25 cellular contexts compared by ENCODE assay signal in genomic region chr1:201038537-201038936, GRCh38. TPM values are rescaled to one million over a fixed set of nuclear protein-coding genes. Genes with fewer than 3 reads are reported as not detected.
DNase-seq lines count a peak whose midpoint lies in the region; ATAC-seq and TF ChIP-seq lines count a peak whose summit lies in the region.
"Had no signal": no experiment of that assay in that cellular context is flagged by ENCODE, and none has a peak within 500 bp of the region (broad histone marks: within the 10 kb centered on the region; RNA-seq: fewer than 3 reads in every experiment).

No MANE protein-coding gene starts in this region.

- peak overlapping the region; percentile 12 for H3K27ac Mint-ChIP-seq in activated naive CD8-positive, alpha-beta T cell treated with anti-CD3 and anti-CD28 coated beads, Interleukin-2, amount 50 U/mL, for 24 hours
- no peak overlapping the region for H3K27ac Mint-ChIP-seq in activated naive CD8-positive, alpha-beta T cell treated with anti-CD3 and anti-CD28 coated beads for 36 hours
- H3K27ac Mint-ChIP-seq in CD8-positive, alpha-beta T cell = no peak overlapping the region
- H3K27ac Mint-ChIP-seq: B cell, HFFc6, IgD-negative memory B cell, T-cell had no signal

- H3K4me3 Mint-ChIP-seq in activated naive CD8-positive, alpha-beta T cell treated with anti-CD3 and anti-CD28 coated beads, Interleukin-2, amount 50 U/mL, for 24 hours = no peak overlapping the region
- no peak overlapping the region for H3K4me3 Mint-ChIP-seq in activated naive CD8-positive, alpha-beta T cell treated with anti-CD3 and anti-CD28 coated beads for 36 hours
- no peak overlapping the region for H3K4me3 Mint-ChIP-seq in CD8-positive, alpha-beta T cell
- H3K4me3 Mint-ChIP-seq: B cell, HFFc6, IgD-negative memory B cell, T-cell had no signal

- no peaks in the 10 kb centered on the region for H3K27me3 ChIP-seq in CD8-positive, alpha-beta T cell (ENCODE audit: insufficient read depth, low read length)
- H3K27me3 ChIP-seq: MG63 had no signal

- CTCF ChIA-PET in CD8-positive, alpha-beta T cell (lab: Charles Lee) = interaction anchor here (1.3 to 19.0 kb wide), 6 partner anchors 9 to 200 kb away, joined by 5 to 275 read pairs (median 52); partner anchors contain the start of gene KIF21B

- no peaks in the 10 kb centered on the region for H3K36me3 ChIP-seq in CD8-positive, alpha-beta T cell (ENCODE audit: insufficient read depth, low read length)
- H3K36me3 ChIP-seq: MG63 had no signal

- H3K9me3 Mint-ChIP-seq in activated naive CD8-positive, alpha-beta T cell treated with anti-CD3 and anti-CD28 coated beads, Interleukin-2, amount 50 U/mL, for 24 hours = no peaks in the 10 kb centered on the region
- H3K9me3 Mint-ChIP-seq in activated naive CD8-positive, alpha-beta T cell treated with anti-CD3 and anti-CD28 coated beads for 36 hours = no peaks in the 10 kb centered on the region
- no peaks in the 10 kb centered on the region for H3K9me3 Mint-ChIP-seq in CD8-positive, alpha-beta T cell
- H3K9me3 Mint-ChIP-seq: HFFc6, IgD-negative memory B cell, T-cell had no signal

- POLR2A ChIA-PET in CD8-positive, alpha-beta T cell (lab: Charles Lee) = no interaction called here

- no peak overlapping the region for H3K4me3 ChIP-seq in CD8-positive, alpha-beta T cell (ENCODE audit: low read depth, low read length)
- H3K4me3 ChIP-seq: MG63 had no signal

- no peak for TF ChIP-seq CTCF in CD8-positive, alpha-beta T cell (IDR thresholded peaks at IDR 0.05)

- DNase-seq in DMS 273 (lab: John Stamatoyannopoulos, UW; ENCODE audit: unreplicated experiment) = peak; percentile 30
- DNase-seq in DMS 273 treated with DMSO at 0.1 percent for 48 hours (lab: John Stamatoyannopoulos, UW) = no peak
- DNase-seq in activated naive CD8-positive, alpha-beta T cell treated with anti-CD3 and anti-CD28 coated beads, Interleukin-2, amount 50 U/mL, for 24 hours = no peak
- no peak for DNase-seq in activated naive CD8-positive, alpha-beta T cell treated with anti-CD3 and anti-CD28 coated beads for 36 hours
- DNase-seq in retina = peak; percentile 25
- no peak for DNase-seq in CD8-positive, alpha-beta T cell
- DNase-seq: Caco-2, DMS79, GOT3, HFFc6, Kasumi-1, MG63, NCI-H1048, NCI-H146, NCI-H2029 treated with DMSO at 0.1 percent for 48 hours, OCI-M1, SIG-M5, T-cell had no signal

- no peaks in the 10 kb centered on the region for H3K9me3 ChIP-seq in CD8-positive, alpha-beta T cell (ENCODE audit: low read length)
- H3K9me3 ChIP-seq: Caco-2, MG63 had no signal

- no peaks in the 10 kb centered on the region for H3K4me1 Mint-ChIP-seq in activated naive CD8-positive, alpha-beta T cell treated with anti-CD3 and anti-CD28 coated beads, Interleukin-2, amount 50 U/mL, for 24 hours
- H3K4me1 Mint-ChIP-seq in activated naive CD8-positive, alpha-beta T cell treated with anti-CD3 and anti-CD28 coated beads for 36 hours = peaks cover 3% of the 10 kb centered on the region
- H3K4me1 Mint-ChIP-seq in CD8-positive, alpha-beta T cell (ENCODE audit: low read depth) = peaks cover 3% of the 10 kb centered on the region

- intact Hi-C loops in CD8-positive, alpha-beta T cell (cut with DNase I, micrococcal nuclease) = no loop called here

- H3K36me3 Mint-ChIP-seq in activated naive CD8-positive, alpha-beta T cell treated with anti-CD3 and anti-CD28 coated beads, Interleukin-2, amount 50 U/mL, for 24 hours (ENCODE audit: low read depth) = no peaks in the 10 kb centered on the region
- H3K36me3 Mint-ChIP-seq in activated naive CD8-positive, alpha-beta T cell treated with anti-CD3 and anti-CD28 coated beads for 36 hours = no peaks in the 10 kb centered on the region
- H3K36me3 Mint-ChIP-seq in CD8-positive, alpha-beta T cell = no peaks in the 10 kb centered on the region
- H3K36me3 Mint-ChIP-seq: IgD-negative memory B cell, T-cell had no signal

- no peaks in the 10 kb centered on the region for H3K4me1 ChIP-seq in CD8-positive, alpha-beta T cell (ENCODE audit: insufficient read depth, low read length)
- H3K4me1 ChIP-seq: Caco-2 had no signal

- ATAC-seq in activated naive CD8-positive, alpha-beta T cell treated with anti-CD3 and anti-CD28 coated beads, Interleukin-2, amount 50 U/mL, for 24 hours = no peak
- ATAC-seq in HG02852 (IDR thresholded peaks at IDR 0.05; ENCODE audit: unreplicated experiment) = no peak
- ATAC-seq in CD8-positive, alpha-beta T cell = no peak
- ATAC-seq: SK-N-SH treated with all-trans-retinoic acid at 6 μM for 48 hours, T-cell had no signal

- no peaks in the 10 kb centered on the region for H3K27me3 Mint-ChIP-seq in activated naive CD8-positive, alpha-beta T cell treated with anti-CD3 and anti-CD28 coated beads, Interleukin-2, amount 50 U/mL, for 24 hours
- no peaks in the 10 kb centered on the region for H3K27me3 Mint-ChIP-seq in activated naive CD8-positive, alpha-beta T cell treated with anti-CD3 and anti-CD28 coated beads for 36 hours
- no peaks in the 10 kb centered on the region for H3K27me3 Mint-ChIP-seq in CD8-positive, alpha-beta T cell (ENCODE audit: low read depth)
- H3K27me3 Mint-ChIP-seq: B cell, T-cell had no signal

- H3K27ac ChIP-seq in cingulate gyrus (ENCODE audit: low read depth, low read length) = peak overlapping the region; percentile 79
- H3K27ac ChIP-seq in CD8-positive, alpha-beta T cell (ENCODE audit: low read depth, low read length) = no peak overlapping the region
- H3K27ac ChIP-seq: 22Rv1, HL-60 had no signal

RNA-seq across cellular contexts. Expression of gene KIF21B, which starts 15.0 kb away (rescaled TPM):
- 10 to 100 TPM; 55.7 to 56.2 TPM for total RNA-seq in activated naive CD8-positive, alpha-beta T cell treated with anti-CD3 and anti-CD28 coated beads for 36 hours
- 10 to 100 TPM; 62.2 to 63.5 TPM for total RNA-seq in CD8-positive, alpha-beta T cell
- total RNA-seq: HFFc6 had no signal

Comparison
In these comparisons a context has a peak if more than half of its experiments do, and no peak if none do; other contexts are left out.
1. DNase-seq: peak in DMS 273 (single experiment) and retina (single experiment); none in DMS 273 treated with DMSO at 0.1 percent for 48 hours (single experiment), activated naive CD8-positive, alpha-beta T cell treated with anti-CD3 and anti-CD28 coated beads, Interleukin-2, amount 50 U/mL, for 24 hours (single experiment), activated naive CD8-positive, alpha-beta T cell treated with anti-CD3 and anti-CD28 coated beads for 36 hours (single experiment) and CD8-positive, alpha-beta T cell (0 of 7).